8 cellular contexts compared by ENCODE assay signal in genomic region chr6:53894086-53894485, GRCh38.
DNase-seq lines count a peak whose midpoint lies in the region; ATAC-seq, FAIRE-seq and TF ChIP-seq lines count a peak whose summit lies in the region.

No MANE protein-coding gene starts in this region.

- no peak for TF ChIP-seq CTCF in D721Med (IDR thresholded peaks at IDR 0.05; ENCODE audit: insufficient read depth, missing control alignments)

- peaks cover 7 to 15% of the 10 kb centered on the region in 2 donors for H3K36me3 Mint-ChIP-seq in stimulated activated naive B cell treated with anti-CD40 and anti-IgM and Interleukin-4, amounts not matched to agents 10 μg/mL and 1 μg/mL and 100 μg/mL, for 72 hours

- no peaks in the 10 kb centered on the region for H3K27me3 Mint-ChIP-seq in stimulated activated naive B cell treated with anti-CD40 and anti-IgM and Interleukin-4, amounts not matched to agents 10 μg/mL and 1 μg/mL and 100 μg/mL, for 72 hours

- no peak for FAIRE-seq in D721Med (lab: Jason Lieb, UNC)

- no peak overlapping the region for H3K27ac Mint-ChIP-seq in stimulated activated naive B cell treated with anti-CD40 and anti-IgM and Interleukin-4, amounts not matched to agents 10 μg/mL and 1 μg/mL and 100 μg/mL, for 72 hours

- no peak overlapping the region for H3K4me3 Mint-ChIP-seq in stimulated activated naive B cell treated with anti-CD40 and anti-IgM and Interleukin-4, amounts not matched to agents 10 μg/mL and 1 μg/mL and 100 μg/mL, for 72 hours

- intact Hi-C loops in Right ventricle myocardium superior (cut with DNase I) (no loop called here), Right ventricle myocardium inferior (cut with DNase I) (no loop called here)

- no peaks in the 10 kb centered on the region for H3K9me3 Mint-ChIP-seq in stimulated activated naive B cell treated with anti-CD40 and anti-IgM and Interleukin-4, amounts not matched to agents 10 μg/mL and 1 μg/mL and 100 μg/mL, for 72 hours

- DNase-seq in Right ventricle myocardium superior = no peak
- no peak for DNase-seq in Right ventricle myocardium inferior (ENCODE audit: missing footprints)
- DNase-seq in NCI-H524 treated with DMSO at 0.1 percent for 48 hours (lab: John Stamatoyannopoulos, UW) = peak; percentile 10
- DNase-seq in dermis blood vessel endothelial cell = peak; percentile 10
- DNase-seq in stimulated activated naive B cell treated with anti-CD40 and anti-IgM and Interleukin-4, amounts not matched to agents 10 μg/mL and 1 μg/mL and 100 μg/mL, for 72 hours = peak; percentile 17
- no peak for DNase-seq in HuH-7.5 (ENCODE audit: low spot score)
- DNase-seq in D721Med (ENCODE audit: insufficient read length, low spot score) = no peak

- ATAC-seq in Right ventricle myocardium superior (ENCODE audit: poor library complexity) = peak; percentile 29
- ATAC-seq in Right ventricle myocardium inferior = no peak
- peak; percentile 82 for ATAC-seq in HG02943 (IDR thresholded peaks at IDR 0.05; ENCODE audit: low read depth, unreplicated experiment)
- peak; percentile 69 to 79 for ATAC-seq in stimulated activated naive B cell treated with anti-CD40 and anti-IgM and Interleukin-4, amounts not matched to agents 10 μg/mL and 1 μg/mL and 100 μg/mL, for 72 hours (replicated peaks)

- peaks cover 0 to 4% of the 10 kb centered on the region in 2 donors for H3K4me1 Mint-ChIP-seq in stimulated activated naive B cell treated with anti-CD40 and anti-IgM and Interleukin-4, amounts not matched to agents 10 μg/mL and 1 μg/mL and 100 μg/mL, for 72 hours

Comparison
In these comparisons a context has a peak if more than half of its experiments do, and no peak if none do; other contexts are left out.
1. DNase-seq: peak in NCI-H524 treated with DMSO at 0.1 percent for 48 hours (single experiment), dermis blood vessel endothelial cell (single experiment) and stimulated activated naive B cell treated with anti-CD40 and anti-IgM and Interleukin-4, amounts not matched to agents 10 μg/mL and 1 μg/mL and 100 μg/mL, for 72 hours (single experiment); none in Right ventricle myocardium superior (single experiment), Right ventricle myocardium inferior (single experiment), HuH-7.5 (single experiment) and D721Med (single experiment).